ENCODE assay signal across 8 cellular contexts in the genomic region with DNA sequence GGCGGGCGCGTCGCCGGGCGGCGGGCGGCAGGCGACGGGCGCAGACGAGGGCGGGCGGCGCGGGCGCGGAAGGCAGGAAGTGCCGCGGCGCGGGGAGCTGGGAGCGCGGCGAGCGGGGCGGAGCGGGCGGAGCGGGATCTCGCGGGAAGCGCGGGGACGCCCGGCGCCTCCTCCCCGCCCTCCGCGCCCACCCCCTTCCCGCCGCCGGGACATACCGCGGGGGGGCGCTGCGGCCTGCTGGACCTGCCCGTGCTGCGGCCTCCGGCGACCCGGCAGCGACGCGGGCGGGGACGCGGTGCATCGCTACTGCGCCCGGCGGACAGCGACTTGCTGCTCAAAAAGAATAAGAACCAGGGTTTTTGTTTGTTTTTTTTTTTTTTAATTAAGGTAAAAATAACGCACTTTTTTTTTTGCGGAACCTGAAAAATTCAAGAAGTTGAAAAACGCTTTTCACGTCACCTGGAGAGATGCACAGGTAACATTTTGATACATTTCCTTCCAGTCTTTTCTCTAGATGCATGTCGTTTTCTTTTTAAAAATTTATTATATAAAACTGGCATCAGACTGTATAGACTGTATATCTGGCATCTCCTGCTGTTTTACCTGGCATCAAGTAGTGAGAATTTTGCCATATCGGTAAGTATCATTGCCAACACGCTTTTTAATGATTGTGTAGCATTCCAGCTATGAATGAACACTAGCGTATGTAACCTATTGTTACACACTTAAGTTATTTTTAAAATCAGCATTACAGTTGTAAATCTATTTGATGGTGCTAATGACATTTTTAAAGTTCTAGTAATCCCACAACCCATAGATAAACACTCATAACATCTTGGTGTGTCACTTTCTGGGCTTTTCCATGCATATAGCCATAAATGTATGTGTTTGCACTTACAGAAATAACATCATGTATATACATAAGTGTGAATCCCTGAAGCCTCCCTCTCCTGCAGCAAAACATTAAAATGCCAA.
DNase-seq lines count a peak whose midpoint lies in the region; ATAC-seq and TF ChIP-seq lines count a peak whose summit lies in the region.

A gene with protein sequence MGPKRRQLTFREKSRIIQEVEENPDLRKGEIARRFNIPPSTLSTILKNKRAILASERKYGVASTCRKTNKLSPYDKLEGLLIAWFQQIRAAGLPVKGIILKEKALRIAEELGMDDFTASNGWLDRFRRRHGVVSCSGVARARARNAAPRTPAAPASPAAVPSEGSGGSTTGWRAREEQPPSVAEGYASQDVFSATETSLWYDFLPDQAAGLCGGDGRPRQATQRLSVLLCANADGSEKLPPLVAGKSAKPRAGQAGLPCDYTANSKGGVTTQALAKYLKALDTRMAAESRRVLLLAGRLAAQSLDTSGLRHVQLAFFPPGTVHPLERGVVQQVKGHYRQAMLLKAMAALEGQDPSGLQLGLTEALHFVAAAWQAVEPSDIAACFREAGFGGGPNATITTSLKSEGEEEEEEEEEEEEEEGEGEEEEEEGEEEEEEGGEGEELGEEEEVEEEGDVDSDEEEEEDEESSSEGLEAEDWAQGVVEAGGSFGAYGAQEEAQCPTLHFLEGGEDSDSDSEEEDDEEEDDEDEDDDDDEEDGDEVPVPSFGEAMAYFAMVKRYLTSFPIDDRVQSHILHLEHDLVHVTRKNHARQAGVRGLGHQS (minus strand): TSS at position 76 of the 975 bp plus-strand sequence. CDS start 257 bp downstream, outside the sequence.

- H3K27me3 ChIP-seq in layer of hippocampus (ENCODE audit: control insufficient read depth, insufficient read depth, low read length), result no peaks in the 10 kb centered on the region

- peak; percentile 75 for ATAC-seq in GM18907 (IDR thresholded peaks at IDR 0.05; ENCODE audit: unreplicated experiment)
- peak; percentile 74 for ATAC-seq in HG03139 (IDR thresholded peaks at IDR 0.05; ENCODE audit: unreplicated experiment)

- peak within 1 kb of the TSS; percentile 76 for H3K4me3 ChIP-seq in AG09309 (ENCODE audit: control insufficient read depth, low read depth, low read length)

- DNase-seq in AG09309 (ENCODE audit: low read depth) (no peak), NCI-H345 (lab: John Stamatoyannopoulos, UW) (peak; percentile 95)
- peak; percentile 87 to 89 for DNase-seq in activated CD4-positive, alpha-beta T cell treated with anti-CD3 and anti-CD28 coated beads for 24 hours (ENCODE audit: low read depth in 2 of 2)
- peak; percentile 86 to 93 for DNase-seq in stimulated activated CD4-positive, alpha-beta T cell treated with anti-CD3 and anti-CD28 coated beads, Interleukin-1b, Interleukin-23, amount 100 ng/mL, for 4 hours (ENCODE audit: low read depth in 2 of 2)

- H3K27ac ChIP-seq in cingulate gyrus (ENCODE audit: low read depth, low read length) (peak within 1 kb of the TSS; percentile 69), layer of hippocampus (ENCODE audit: low read depth, low read length) (peak within 1 kb of the TSS; percentile 62)

- TF ChIP-seq CTCF in AG09309 (IDR thresholded peaks at IDR 0.05; ENCODE audit: control insufficient read depth, insufficient read depth, low read depth, low read length, missing control alignments), result peak; percentile 47
